ENCODE assay signal across 18 cellular contexts in genomic region chrX:37753384-37753783, GRCh38. TPM values are rescaled to one million over a fixed set of nuclear protein-coding genes. Genes with fewer than 3 reads are reported as not detected.
DNase-seq lines count a peak whose midpoint lies in the region; ATAC-seq and TF ChIP-seq lines count a peak whose summit lies in the region.
"Had no signal": no experiment of that assay in that cellular context is flagged by ENCODE, and none has a peak within 500 bp of the region (broad histone marks: within the 10 kb centered on the region; RNA-seq: fewer than 3 reads in every experiment).

No MANE protein-coding gene starts in this region.

- no peaks in the 10 kb centered on the region; a peak in 3 of 22 replicates for H3K36me3 ChIP-seq in BLaER1 treated with 17β-estradiol and CSF1 and Interleukin-3, amounts not matched to agents 10 nM and 100 nM
- no peaks in the 10 kb centered on the region for H3K36me3 ChIP-seq in vagina
- H3K36me3 ChIP-seq: cardiac muscle cell, pancreas, thyroid gland had no signal

- H3K27ac Mint-ChIP-seq in immature natural killer cell, result peak overlapping the region in 5 of 6 donors; percentile 15 to 76 (median 67)
- H3K27ac Mint-ChIP-seq: endodermal cell, H9 had no signal

- no peak overlapping the region for H3K4me3 Mint-ChIP-seq in immature natural killer cell
- H3K4me3 Mint-ChIP-seq: endodermal cell, H9 had no signal

- H3K4me3 ChIP-seq in BLaER1 treated with 17β-estradiol and CSF1 and Interleukin-3, amounts not matched to agents 10 nM and 100 nM, result peak overlapping the region in 4 of 10 experiments; percentile 4 to 20 (median 12); a peak in 4 of 20 replicates
- no peak overlapping the region for H3K4me3 ChIP-seq in vagina
- H3K4me3 ChIP-seq: cardiac muscle cell, pancreas, thyroid gland had no signal

- H3K9ac ChIP-seq in BLaER1 treated with 17β-estradiol and CSF1 and Interleukin-3, amounts not matched to agents 10 nM and 100 nM, result peak overlapping the region in 10 of 11 experiments; percentile 25 to 86 (median 80); a peak in 15 of 22 replicates

- no peaks in the 10 kb centered on the region for H3K36me3 Mint-ChIP-seq in immature natural killer cell

- DNase-seq in NOMO-1 treated with DMSO at 0.1 percent for 48 hours (lab: John Stamatoyannopoulos, UW; ENCODE audit: unreplicated experiment), result peak; percentile 99
- DNase-seq in immature natural killer cell, result peak; percentile 50 to 65 (median 65)
- DNase-seq in vagina (ENCODE audit: extremely low spot score in 2 of 2), result no peak
- DNase-seq in midbrain (lab: John Stamatoyannopoulos, UW), result no peak
- DNase-seq in GM19240 (ENCODE audit: insufficient read length, low spot score), result no peak
- no peak for DNase-seq in retina
- DNase-seq: activated effector memory CD4-positive, alpha-beta T cell treated with anti-CD3 and anti-CD28 coated beads, Interleukin-2, amount 50 U/mL, for 16 hours; EL; endodermal cell; foreskin keratinocyte; H9; NCI-H1105; NCI-H2227 treated with DMSO at 0.1 percent for 48 hours; pancreas; thyroid gland had no signal

- TF ChIP-seq CTCF in vagina (IDR thresholded peaks at IDR 0.05), result no peak

- H3K9me3 ChIP-seq in BLaER1 treated with 17β-estradiol and CSF1 and Interleukin-3, amounts not matched to agents 10 nM and 100 nM (replicated peaks in 1 of 11), result peaks cover 0 to 71% (median 54%) of the 10 kb centered on the region in 11 experiments; a peak in 18 of 22 replicates
- H3K9me3 ChIP-seq in vagina, result no peaks in the 10 kb centered on the region
- H3K9me3 ChIP-seq: pancreas, thyroid gland had no signal

- no peaks in the 10 kb centered on the region for H4K20me1 ChIP-seq in BLaER1 treated with 17β-estradiol and CSF1 and Interleukin-3, amounts not matched to agents 10 nM and 100 nM

- peak overlapping the region; percentile 77 to 94 (median 86) for H3K4me2 ChIP-seq in BLaER1 treated with 17β-estradiol and CSF1 and Interleukin-3, amounts not matched to agents 10 nM and 100 nM

- peaks cover 0 to 2% (median 0%) of the 10 kb centered on the region in 6 donors for H3K9me3 Mint-ChIP-seq in immature natural killer cell

- peak overlapping the region; percentile 53 to 97 (median 94); a peak in 21 of 22 replicates for H3K27ac ChIP-seq in BLaER1 treated with 17β-estradiol and CSF1 and Interleukin-3, amounts not matched to agents 10 nM and 100 nM
- H3K27ac ChIP-seq in vagina, result no peak overlapping the region
- H3K27ac ChIP-seq: cardiac muscle cell, foreskin keratinocyte, pancreas, thyroid gland had no signal

- peaks cover 48 to 82% (median 52%) of the 10 kb centered on the region in 10 experiments for H3K4me1 ChIP-seq in BLaER1 treated with 17β-estradiol and CSF1 and Interleukin-3, amounts not matched to agents 10 nM and 100 nM
- H3K4me1 ChIP-seq in vagina, result no peaks in the 10 kb centered on the region
- H3K4me1 ChIP-seq: foreskin keratinocyte, pancreas, thyroid gland had no signal

- H3K27me3 ChIP-seq in BLaER1 treated with 17β-estradiol and CSF1 and Interleukin-3, amounts not matched to agents 10 nM and 100 nM, result no peaks in the 10 kb centered on the region
- no peaks in the 10 kb centered on the region for H3K27me3 ChIP-seq in vagina
- H3K27me3 ChIP-seq: cardiac muscle cell, foreskin keratinocyte, pancreas, thyroid gland had no signal

- peaks cover 0 to 6% (median 3%) of the 10 kb centered on the region in 3 donors for H3K27me3 Mint-ChIP-seq in immature natural killer cell (ENCODE audit: low read depth in 3 of 3)

- peak; percentile 40 for ATAC-seq in GM21423 (IDR thresholded peaks at IDR 0.05; ENCODE audit: unreplicated experiment)
- ATAC-seq: foreskin keratinocyte, pancreas had no signal

- no peak for TF ChIP-seq POLR2A in vagina (IDR thresholded peaks at IDR 0.05)

- H3K4me1 Mint-ChIP-seq in immature natural killer cell, result peaks cover 5 to 7% of the 10 kb centered on the region in 2 donors
- H3K4me1 Mint-ChIP-seq: endodermal cell, H9 had no signal

- intact Hi-C loops in vagina (cut with DNase I), result no loop called here

RNA-seq across cellular contexts. Expression of gene CYBB, which starts 26.5 kb away (rescaled TPM):
- 1 to 10 TPM; 1.2 to 4.0 (median 2.3) TPM for polyA plus RNA-seq in immature natural killer cell
- total RNA-seq in vagina, result 6.9 TPM
- total RNA-seq: endodermal cell, foreskin keratinocyte had no signal
- polyA plus RNA-seq: foreskin keratinocyte had no signal

Comparison
In these comparisons a context has a peak if more than half of its experiments do, and no peak if none do; other contexts are left out.
1. DNase-seq: peak in NOMO-1 treated with DMSO at 0.1 percent for 48 hours (single experiment) and immature natural killer cell (3 of 3); none in vagina (0 of 2), midbrain (single experiment), GM19240 (single experiment) and retina (single experiment).